9 cellular contexts compared by ENCODE assay signal in genomic region chr12:82357340-82357739, GRCh38. TPM values are rescaled to one million over a fixed set of nuclear protein-coding genes. Genes with fewer than 3 reads are reported as not detected.
DNase-seq lines count a peak whose midpoint lies in the region; ATAC-seq, FAIRE-seq and TF ChIP-seq lines count a peak whose summit lies in the region.
"Had no signal": no experiment of that assay in that cellular context is flagged by ENCODE, and none has a peak within 500 bp of the region (broad histone marks: within the 10 kb centered on the region; RNA-seq: fewer than 3 reads in every experiment).

No MANE protein-coding gene starts in this region.

- no peaks in the 10 kb centered on the region for H3K9me3 Mint-ChIP-seq in activated B cell treated with CpG ODN at 0.5 μM for 24 hours

- POLR2A ChIA-PET in activated B cell treated with CpG ODN at 0.5 μM for 24 hours (lab: Charles Lee) = interaction anchor here (1.2 to 1.9 kb wide), 2 partner anchors 14 to 329 kb away, joined by 3 to 24 read pairs; partner anchors contain the start of gene TMTC2

- intact Hi-C loops in activated B cell treated with CpG ODN at 0.5 μM for 24 hours (cut with micrococcal nuclease) = no loop called here

- H3K9me3 ChIP-seq in hepatocyte (ENCODE audit: low read depth) (no peaks in the 10 kb centered on the region), skeletal muscle satellite cell (replicated peaks; ENCODE audit: low read length) (no peaks in the 10 kb centered on the region)

- H3K4me1 ChIP-seq in hepatocyte (ENCODE audit: insufficient read depth) (peaks cover 14% of the 10 kb centered on the region), skeletal muscle satellite cell (ENCODE audit: control insufficient read depth, insufficient read depth, low read length) (peaks cover 13% of the 10 kb centered on the region)

- H4K20me1 ChIP-seq in hepatocyte (ENCODE audit: insufficient read depth, poor library complexity, severe bottlenecking) = no peaks in the 10 kb centered on the region

- ATAC-seq in activated B cell treated with CpG ODN at 0.5 μM for 24 hours (ENCODE audit: low read depth) = no peak
- no peak for ATAC-seq in activated CD4-positive, CD25-positive, alpha-beta regulatory T cell treated with anti-CD3 and anti-CD28 coated beads, Interleukin-2, amount 50 U/mL, for 24 hours
- ATAC-seq in GM21737 (IDR thresholded peaks at IDR 0.05; ENCODE audit: unreplicated experiment) = no peak

- peak overlapping the region; percentile 74 for H3K4me3 ChIP-seq in hepatocyte
- H3K4me3 ChIP-seq in skeletal muscle satellite cell (ENCODE audit: low read length) = peak overlapping the region; percentile 90

- H3K36me3 ChIP-seq in hepatocyte (replicated peaks; ENCODE audit: insufficient read depth, low read depth) = no peaks in the 10 kb centered on the region
- peaks cover 32% of the 10 kb centered on the region for H3K36me3 ChIP-seq in skeletal muscle satellite cell (ENCODE audit: insufficient read depth, low read length)

- peak overlapping the region; percentile 97 for H3K27ac Mint-ChIP-seq in activated B cell treated with CpG ODN at 0.5 μM for 24 hours

- H3K27me3 ChIP-seq in hepatocyte (no peaks in the 10 kb centered on the region), skeletal muscle satellite cell (ENCODE audit: control insufficient read depth, insufficient read depth, low read length) (no peaks in the 10 kb centered on the region)

- H2AFZ ChIP-seq in hepatocyte = peak overlapping the region; percentile 83

- CTCF ChIA-PET in activated B cell treated with CpG ODN at 0.5 μM for 24 hours (lab: Charles Lee) = no interaction called here

- peak; percentile 41 for FAIRE-seq in H54 (lab: Jason Lieb, UNC)

- peak overlapping the region; percentile 100 for H3K27ac ChIP-seq in hepatocyte

- WGBS in hepatocyte (ENCODE audit: low lambda C conversion rate, missing lambda C conversion rate) = 66% methylated on average over 4 of the region's 4 CpGs

- H3K27me3 Mint-ChIP-seq in activated B cell treated with CpG ODN at 0.5 μM for 24 hours = no peaks in the 10 kb centered on the region

- H3K4me3 Mint-ChIP-seq in activated B cell treated with CpG ODN at 0.5 μM for 24 hours = peak overlapping the region; percentile 98

- peaks cover 47% of the 10 kb centered on the region for H3K79me2 ChIP-seq in hepatocyte

- TF ChIP-seq POLR2A in H54 (IDR thresholded peaks at IDR 0.05; ENCODE audit: low read depth, low read length) = no peak

- H3K9ac ChIP-seq in skeletal muscle satellite cell (ENCODE audit: low read depth, low read length) = peak overlapping the region; percentile 95

- TF ChIP-seq CTCF in activated B cell treated with CpG ODN at 0.5 μM for 24 hours (IDR thresholded peaks at IDR 0.05) (no peak), hepatocyte (IDR thresholded peaks at IDR 0.05; ENCODE audit: poor library complexity) (no peak)

- H3K9me2 ChIP-seq in hepatocyte (replicated peaks; ENCODE audit: insufficient read depth) = no peaks in the 10 kb centered on the region

- peaks cover 56% of the 10 kb centered on the region for H3K4me1 Mint-ChIP-seq in activated B cell treated with CpG ODN at 0.5 μM for 24 hours

- H3K36me3 Mint-ChIP-seq in activated B cell treated with CpG ODN at 0.5 μM for 24 hours (ENCODE audit: low read depth) = peaks cover 58% of the 10 kb centered on the region

- DNase-seq in H54 (ENCODE audit: insufficient read length, low spot score) = no peak
- DNase-seq in activated B cell treated with CpG ODN at 0.5 μM for 24 hours = no peak
- no peak for DNase-seq in hepatocyte (ENCODE audit: low spot score)
- no peak for DNase-seq in central memory CD4-positive, alpha-beta T cell
- no peak for DNase-seq in dermis blood vessel endothelial cell
- DNase-seq: activated CD8-positive, alpha-beta memory T cell treated with anti-CD3 and anti-CD28 coated beads for 24 hours had no signal

- H3K4me2 ChIP-seq in hepatocyte = peak overlapping the region; percentile 83
- H3K4me2 ChIP-seq in skeletal muscle satellite cell (ENCODE audit: low read length) = peak overlapping the region; percentile 76

RNA-seq across cellular contexts. Expression of gene CCDC59, which starts 0.8 kb away (rescaled TPM):
- total RNA-seq in activated B cell treated with CpG ODN at 0.5 μM for 24 hours = 48.9 and 50.3 TPM in 2 replicates
- 44.4 and 67.7 TPM in 2 replicates for total RNA-seq in hepatocyte
- polyA plus RNA-seq in hepatocyte = 28.2 and 29.6 TPM in 2 replicates
- total RNA-seq in skeletal muscle satellite cell (2012; rRNA removed) = 40.4 and 67.2 TPM in 2 replicates
- 62.5 and 68.0 TPM in 2 replicates for total RNA-seq in dermis blood vessel endothelial cell

RNA-seq across cellular contexts. Expression of gene METTL25, which starts 1.0 kb away (rescaled TPM):
- total RNA-seq in activated B cell treated with CpG ODN at 0.5 μM for 24 hours (14.0 and 17.1 TPM in 2 replicates), hepatocyte (15.3 and 21.9 TPM in 2 replicates), dermis blood vessel endothelial cell (7.7 and 14.6 TPM in 2 replicates)
- polyA plus RNA-seq in hepatocyte = 9.9 and 12.5 TPM in 2 replicates
- 7.2 and 8.1 TPM in 2 replicates for total RNA-seq in skeletal muscle satellite cell (2012; rRNA removed)
